In the genomic region with DNA sequence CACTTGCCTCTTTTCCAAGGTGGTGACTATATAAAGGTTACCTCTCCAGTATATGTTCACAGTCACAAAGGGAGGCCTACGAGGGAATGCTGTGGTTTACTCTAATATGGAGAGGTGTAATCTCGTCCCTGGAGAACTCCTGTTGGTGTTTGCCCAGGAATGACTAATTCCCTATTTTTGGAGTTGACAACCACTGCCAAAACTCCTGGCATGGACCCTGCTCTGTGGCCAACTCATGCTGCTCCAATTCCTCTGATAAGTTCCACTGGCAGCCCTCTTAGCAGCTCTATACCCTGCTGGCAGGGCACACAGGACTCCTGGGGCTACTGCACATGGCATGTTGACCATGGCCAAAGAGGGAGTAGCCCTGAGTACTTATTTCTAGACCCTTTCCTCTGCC, we compare ENCODE assay signal across 22 cellular contexts.
DNase-seq lines count a peak whose midpoint lies in the region; ATAC-seq and TF ChIP-seq lines count a peak whose summit lies in the region.
"Had no signal": no experiment of that assay in that cellular context is flagged by ENCODE, and none has a peak within 500 bp of the region (broad histone marks: within the 10 kb centered on the region; RNA-seq: fewer than 3 reads in every experiment).

No MANE protein-coding gene starts in this region.

- H3K4me3 ChIP-seq in ascending aorta (no peak overlapping the region), left ventricle myocardium inferior (no peak overlapping the region), skeletal muscle tissue (ENCODE audit: low read length in 3 of 3) (no peak overlapping the region), hepatocyte (no peak overlapping the region)
- H3K4me3 ChIP-seq: Peyer's patch, SK-N-MC, spleen, vagina had no signal

- DNase-seq in HT1080 (ENCODE audit: low read depth): peak; percentile 83
- DNase-seq in ascending aorta (ENCODE audit: low spot score in 2 of 2): peak; percentile 37 to 80
- peak; percentile 31 for DNase-seq in left ventricle myocardium inferior
- DNase-seq in hepatocyte (ENCODE audit: low spot score): no peak
- no peak for DNase-seq in stimulated activated CD8-positive, alpha-beta memory T cell treated with anti-CD3 and anti-CD28 coated beads, Interleukin-4, amount 100 ng/mL, for 48 hours
- DNase-seq: activated CD8-positive, alpha-beta T cell treated with anti-CD3 and anti-CD28 coated beads, Interleukin-2, amount 10 ng/mL, durations not matched to agents 7 days and 5 days; activated gamma-delta T cell; activated naive CD8-positive, alpha-beta T cell treated with anti-CD3 and anti-CD28 coated beads, Interleukin-2, amount 50 U/mL, for 24 hours; mesendoderm; naive B cell; NCI-H1092; NCI-H2107; NCI-H510A; Peyer's patch; spleen; stimulated activated CD4-positive, alpha-beta T cell treated with anti-CD3 and anti-CD28 coated beads, Interleukin-2, amount 100 ng/mL, for 48 hours had no signal

- no peaks in the 10 kb centered on the region for H3K9me3 ChIP-seq in ascending aorta
- H3K9me3 ChIP-seq in left ventricle myocardium inferior (replicated peaks): peaks cover 15% of the 10 kb centered on the region
- no peaks in the 10 kb centered on the region for H3K9me3 ChIP-seq in skeletal muscle tissue (ENCODE audit: control insufficient read depth in 3 of 3, low read length in 3 of 3)
- no peaks in the 10 kb centered on the region for H3K9me3 ChIP-seq in hepatocyte (ENCODE audit: low read depth)
- H3K9me3 ChIP-seq: Peyer's patch had no signal

- H4K20me1 ChIP-seq in hepatocyte (ENCODE audit: insufficient read depth, poor library complexity, severe bottlenecking): no peaks in the 10 kb centered on the region

- 57% methylated on average over 2 of the region's 2 CpGs for WGBS in hepatocyte (ENCODE audit: low lambda C conversion rate, missing lambda C conversion rate)

- H3K4me2 ChIP-seq in hepatocyte: no peak overlapping the region

- H3K79me2 ChIP-seq in hepatocyte: no peaks in the 10 kb centered on the region

- no peak for TF ChIP-seq CTCF in ascending aorta (IDR thresholded peaks at IDR 0.05)
- no peak for TF ChIP-seq CTCF in left ventricle myocardium inferior (IDR thresholded peaks at IDR 0.05; ENCODE audit: borderline replicate concordance)
- no peak for TF ChIP-seq CTCF in hepatocyte (IDR thresholded peaks at IDR 0.05; ENCODE audit: poor library complexity)

- intact Hi-C loops in ascending aorta (cut with DNase I): loop anchor here (5.0 kb wide), 1 partner anchor 53 kb away; no protein-coding TSS in a partner anchor
- intact Hi-C loops in left ventricle myocardium inferior (cut with micrococcal nuclease): no loop called here

- H3K36me3 ChIP-seq in ascending aorta (no peaks in the 10 kb centered on the region), left ventricle myocardium inferior (no peaks in the 10 kb centered on the region), skeletal muscle tissue (ENCODE audit: control insufficient read depth in 3 of 3, insufficient read depth in 3 of 3, low read length in 3 of 3) (no peaks in the 10 kb centered on the region), hepatocyte (replicated peaks; ENCODE audit: insufficient read depth, low read depth) (no peaks in the 10 kb centered on the region)
- H3K36me3 ChIP-seq: Peyer's patch, spleen, vagina had no signal

- H3K27ac ChIP-seq in ascending aorta: peak overlapping the region in 1 of 2 donors; percentile 60
- H3K27ac ChIP-seq in left ventricle myocardium inferior (replicated peaks): peak overlapping the region; percentile 67
- H3K27ac ChIP-seq in skeletal muscle tissue (ENCODE audit: low read depth, low read length): peak overlapping the region; percentile 72
- H3K27ac ChIP-seq in hepatocyte: no peak overlapping the region
- H3K27ac ChIP-seq: Peyer's patch, SK-N-MC, spleen, vagina had no signal

- H3K9ac ChIP-seq in skeletal muscle tissue (ENCODE audit: low read depth in 1 of 3, low read length in 3 of 3): no peak overlapping the region

- no peaks in the 10 kb centered on the region for H3K27me3 ChIP-seq in ascending aorta
- no peaks in the 10 kb centered on the region for H3K27me3 ChIP-seq in left ventricle myocardium inferior (ENCODE audit: low read depth)
- no peaks in the 10 kb centered on the region for H3K27me3 ChIP-seq in skeletal muscle tissue (ENCODE audit: control insufficient read depth in 3 of 3, insufficient read depth in 3 of 3, low read length in 3 of 3)
- H3K27me3 ChIP-seq in hepatocyte: no peaks in the 10 kb centered on the region
- H3K27me3 ChIP-seq: Peyer's patch, spleen, vagina had no signal

- ATAC-seq in GM21367 (IDR thresholded peaks at IDR 0.05; ENCODE audit: unreplicated experiment): no peak
- ATAC-seq: activated CD8-positive, alpha-beta T cell treated with anti-CD3 and anti-CD28 coated beads, Interleukin-2, amount 10 ng/mL, durations not matched to agents 7 days and 5 days; activated naive CD8-positive, alpha-beta T cell treated with anti-CD3 and anti-CD28 coated beads, Interleukin-2, amount 50 U/mL, for 24 hours; HCT116; stimulated activated memory B cell treated with anti-CD40 and anti-IgM and Interleukin-4, amounts not matched to agents 10 μg/mL and 1 μg/mL and 100 μg/mL, for 72 hours had no signal

- no peak overlapping the region for H2AFZ ChIP-seq in hepatocyte

- H3K9me2 ChIP-seq in hepatocyte (replicated peaks; ENCODE audit: insufficient read depth): no peaks in the 10 kb centered on the region

- H3K4me1 ChIP-seq in ascending aorta (no peaks in the 10 kb centered on the region), left ventricle myocardium inferior (no peaks in the 10 kb centered on the region), skeletal muscle tissue (ENCODE audit: control insufficient read depth in 3 of 3, insufficient read depth in 3 of 3, low read length in 3 of 3) (peaks cover 0 to 3% (median 0%) of the 10 kb centered on the region in 3 donors), hepatocyte (ENCODE audit: insufficient read depth) (no peaks in the 10 kb centered on the region)
- H3K4me1 ChIP-seq: Peyer's patch, spleen, vagina had no signal

Comparison
In these comparisons a context has a peak if more than half of its experiments do, and no peak if none do; other contexts are left out.
1. DNase-seq: peak in HT1080 (single experiment), ascending aorta (2 of 2) and left ventricle myocardium inferior (single experiment); none in hepatocyte (single experiment) and stimulated activated CD8-positive, alpha-beta memory T cell treated with anti-CD3 and anti-CD28 coated beads, Interleukin-4, amount 100 ng/mL, for 48 hours (single experiment).